ENCODE assay signal across 18 cellular contexts in the genomic region with DNA sequence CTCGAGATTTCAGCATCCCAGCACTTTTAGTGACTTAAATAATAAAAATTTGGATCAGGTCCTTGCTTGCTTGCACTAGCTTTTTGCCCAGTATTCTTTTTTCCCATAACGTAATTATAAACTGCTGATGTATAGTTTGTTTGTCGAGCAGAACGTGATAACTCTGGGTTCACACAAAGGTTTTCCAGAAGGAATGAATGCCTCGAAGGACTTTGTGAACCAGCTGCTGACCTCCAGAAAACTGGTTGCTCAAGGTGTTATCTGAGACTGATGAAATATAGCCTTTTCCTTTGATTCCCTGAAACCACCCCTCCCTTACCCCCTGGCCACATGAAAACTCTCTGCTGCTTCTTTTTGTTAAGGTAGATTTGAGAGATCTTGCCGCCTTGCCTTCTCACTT.
"Had no signal": no experiment of that assay in that cellular context is flagged by ENCODE, and none has a peak within 500 bp of the region (broad histone marks: within the 10 kb centered on the region; RNA-seq: fewer than 3 reads in every experiment).

No MANE protein-coding gene starts in this region.

- H3K4me1 Mint-ChIP-seq: activated CD4-positive, alpha-beta memory T cell treated with anti-CD3 and anti-CD28 coated beads, Interleukin-2, amount 10 ng/mL, durations not matched to agents 7 days and 5 days; memory B cell; naive thymus-derived CD8-positive, alpha-beta T cell had no signal

- H3K9ac ChIP-seq: parathyroid adenoma had no signal

- H3K36me3 ChIP-seq: left ventricle myocardium inferior, neutrophil, tibial nerve had no signal

- FAIRE-seq: kidney, TTC549 had no signal

- H3K4me1 ChIP-seq: left ventricle myocardium inferior, parathyroid adenoma, tibial nerve had no signal

- H3K27ac ChIP-seq: left ventricle myocardium inferior, neutrophil, parathyroid adenoma, tibial nerve had no signal

- H3K27me3 Mint-ChIP-seq: activated naive CD8-positive, alpha-beta T cell; brain; memory B cell had no signal

- H2AFZ ChIP-seq: parathyroid adenoma had no signal

- H3K9me3 ChIP-seq: left ventricle myocardium inferior, neutrophil, tibial nerve had no signal

- H3K79me2 ChIP-seq: parathyroid adenoma had no signal

- H3K4me3 ChIP-seq: left ventricle myocardium inferior, tibial nerve had no signal

- H3K9me3 Mint-ChIP-seq: activated CD4-positive, alpha-beta memory T cell treated with anti-CD3 and anti-CD28 coated beads, Interleukin-2, amount 10 ng/mL, durations not matched to agents 7 days and 5 days; activated T-cell treated with anti-CD3 and anti-CD28 coated beads, Interleukin-2, amount 50 U/mL, for 4 hours; brain; memory B cell; naive thymus-derived CD8-positive, alpha-beta T cell; WTC11 had no signal

- H3K27me3 ChIP-seq: neutrophil, tibial nerve had no signal

- ATAC-seq: activated T-cell treated with anti-CD3 and anti-CD28 coated beads, Interleukin-2, amount 50 U/mL, for 4 hours; naive thymus-derived CD8-positive, alpha-beta T cell; WTC11 had no signal

- H3K36me3 Mint-ChIP-seq: activated naive CD8-positive, alpha-beta T cell; brain; memory B cell; naive thymus-derived CD8-positive, alpha-beta T cell; WTC11 had no signal

- H3K4me3 Mint-ChIP-seq: activated CD4-positive, alpha-beta memory T cell treated with anti-CD3 and anti-CD28 coated beads, Interleukin-2, amount 10 ng/mL, durations not matched to agents 7 days and 5 days; activated naive CD8-positive, alpha-beta T cell; activated T-cell treated with anti-CD3 and anti-CD28 coated beads, Interleukin-2, amount 50 U/mL, for 4 hours; brain; memory B cell; naive thymus-derived CD8-positive, alpha-beta T cell; WTC11 had no signal

- H3K27ac Mint-ChIP-seq: activated CD4-positive, alpha-beta memory T cell treated with anti-CD3 and anti-CD28 coated beads, Interleukin-2, amount 10 ng/mL, durations not matched to agents 7 days and 5 days; activated naive CD8-positive, alpha-beta T cell; brain; memory B cell; naive thymus-derived CD8-positive, alpha-beta T cell; WTC11 had no signal

- DNase-seq: activated CD4-positive, alpha-beta memory T cell treated with anti-CD3 and anti-CD28 coated beads, Interleukin-2, amount 10 ng/mL, durations not matched to agents 7 days and 5 days; activated CD4-positive, alpha-beta T cell treated with anti-CD3 and anti-CD28 coated beads for 4 hours; activated effector memory CD4-positive, alpha-beta T cell treated with Interleukin-2 at 50 U/mL for 16 hours; activated T-cell treated with anti-CD3 and anti-CD28 coated beads, Interleukin-2, amount 50 U/mL, for 4 hours; amygdala; kidney; left ventricle myocardium inferior; naive thymus-derived CD8-positive, alpha-beta T cell; stimulated activated CD4-positive, alpha-beta T cell treated with anti-CD3 and anti-CD28 coated beads, Interleukin-2, amount 100 ng/mL, for 48 hours; stimulated activated naive CD4-positive, alpha-beta T cell had no signal
